ENCODE assay signal across 24 cellular contexts in the genomic region with DNA sequence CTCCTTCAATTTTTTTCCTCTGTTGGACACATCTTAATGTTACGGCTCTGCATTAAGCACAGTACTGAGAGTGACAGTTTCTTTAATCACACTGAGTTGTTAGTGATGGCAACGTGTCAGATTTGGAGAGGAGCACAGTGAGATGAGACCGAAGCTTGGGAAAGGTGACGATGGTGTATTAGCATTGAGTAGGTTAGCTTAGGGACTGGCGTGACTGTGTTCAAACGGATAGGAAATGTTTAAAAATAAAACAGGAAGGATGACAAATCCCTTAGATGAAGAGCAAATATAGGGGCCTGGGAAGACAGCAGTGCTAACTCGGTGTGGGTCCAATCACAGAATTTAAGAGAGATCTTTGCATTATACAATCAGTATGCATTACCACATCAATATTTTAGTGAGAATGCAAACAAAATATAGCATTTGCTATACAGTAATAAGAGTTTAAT.
DNase-seq lines count a peak whose midpoint lies in the region; ATAC-seq and TF ChIP-seq lines count a peak whose summit lies in the region.
"Had no signal": no experiment of that assay in that cellular context is flagged by ENCODE, and none has a peak within 500 bp of the region (broad histone marks: within the 10 kb centered on the region; RNA-seq: fewer than 3 reads in every experiment).

No MANE protein-coding gene starts in this region.

- peaks cover 4% of the 10 kb centered on the region for H3K9me3 Mint-ChIP-seq in endodermal cell

- peaks cover 27% of the 10 kb centered on the region for H3K4me1 Mint-ChIP-seq in endodermal cell
- H3K4me1 Mint-ChIP-seq: CD4-positive, alpha-beta memory T cell had no signal

- H3K4me3 Mint-ChIP-seq in endodermal cell = no peak overlapping the region
- H3K4me3 Mint-ChIP-seq: CD4-positive, alpha-beta memory T cell had no signal

- H3K9me3 ChIP-seq in right atrium auricular region = no peaks in the 10 kb centered on the region
- H3K9me3 ChIP-seq in endodermal cell (ENCODE audit: control insufficient read depth, low read length) = no peaks in the 10 kb centered on the region
- H3K9me3 ChIP-seq in upper lobe of right lung = no peaks in the 10 kb centered on the region
- H3K9me3 ChIP-seq: BLaER1 treated with 17β-estradiol and CSF1 and Interleukin-3, amounts not matched to agents 10 nM and 100 nM had no signal

- no peak for DNase-seq in left cardiac atrium
- no peak for DNase-seq in right atrium auricular region (ENCODE audit: low spot score)
- peak; percentile 37 for DNase-seq in M059J (ENCODE audit: low read depth)
- DNase-seq in endodermal cell = no peak
- DNase-seq in putamen (ENCODE audit: low spot score) = peak; percentile 2
- no peak for DNase-seq in AG08395 (ENCODE audit: low spot score)
- no peak for DNase-seq in upper lobe of right lung
- DNase-seq: AML-193; CD4-positive, alpha-beta memory T cell; COR-L47; GF-D8; GOT3; NCI-H1092; NCI-H1417 treated with DMSO at 0.1 percent for 48 hours; NCI-H1694 treated with DMSO at 0.1 percent for 48 hours; NCI-H2081 treated with DMSO at 0.1 percent for 48 hours; NCI-H524; NCI-H748 treated with DMSO at 0.1 percent for 48 hours; NK-92 treated with Interleukin-12 subunit alpha and Interleukin-12 subunit beta, amount 100 ng/mL, for 24 hours; PC-9 had no signal

- H3K4me3 ChIP-seq in right atrium auricular region (no peak overlapping the region), endodermal cell (ENCODE audit: low read length) (no peak overlapping the region), upper lobe of right lung (no peak overlapping the region)
- H3K4me3 ChIP-seq: BLaER1 treated with 17β-estradiol and CSF1 and Interleukin-3, amounts not matched to agents 10 nM and 100 nM; PC-9 had no signal

- ATAC-seq in left cardiac atrium (peak; percentile 68 to 82), upper lobe of right lung (no peak), GM21423 (IDR thresholded peaks at IDR 0.05; ENCODE audit: unreplicated experiment) (no peak)
- ATAC-seq: HCT116 had no signal

- H3K27me3 Mint-ChIP-seq in endodermal cell (ENCODE audit: insufficient read depth) = peaks cover 37% of the 10 kb centered on the region
- H3K27me3 Mint-ChIP-seq: CD4-positive, alpha-beta memory T cell had no signal

- H3K27ac Mint-ChIP-seq in endodermal cell = no peak overlapping the region
- H3K27ac Mint-ChIP-seq: CD4-positive, alpha-beta memory T cell had no signal

- no peak overlapping the region for H3K9ac ChIP-seq in endodermal cell (ENCODE audit: extremely low read depth, low read length, poor library complexity, severe bottlenecking)
- H3K9ac ChIP-seq: BLaER1 treated with 17β-estradiol and CSF1 and Interleukin-3, amounts not matched to agents 10 nM and 100 nM had no signal

- H3K27me3 ChIP-seq in right atrium auricular region (no peaks in the 10 kb centered on the region), endodermal cell (ENCODE audit: control insufficient read depth, insufficient read depth, low read length, poor library complexity, severe bottlenecking) (no peaks in the 10 kb centered on the region), upper lobe of right lung (no peaks in the 10 kb centered on the region)
- H3K27me3 ChIP-seq: BLaER1 treated with 17β-estradiol and CSF1 and Interleukin-3, amounts not matched to agents 10 nM and 100 nM had no signal

- H3K4me1 ChIP-seq in right atrium auricular region (no peaks in the 10 kb centered on the region), endodermal cell (ENCODE audit: control insufficient read depth, insufficient read depth, low read length) (no peaks in the 10 kb centered on the region), upper lobe of right lung (no peaks in the 10 kb centered on the region)

- H3K36me3 Mint-ChIP-seq in endodermal cell (ENCODE audit: low read depth) = no peaks in the 10 kb centered on the region
- H3K36me3 Mint-ChIP-seq: CD4-positive, alpha-beta memory T cell had no signal

- H3K36me3 ChIP-seq in right atrium auricular region = no peaks in the 10 kb centered on the region
- no peaks in the 10 kb centered on the region for H3K36me3 ChIP-seq in endodermal cell (ENCODE audit: control insufficient read depth, insufficient read depth, low read length)
- H3K36me3 ChIP-seq in upper lobe of right lung = no peaks in the 10 kb centered on the region
- H3K36me3 ChIP-seq: BLaER1 treated with 17β-estradiol and CSF1 and Interleukin-3, amounts not matched to agents 10 nM and 100 nM had no signal

- intact Hi-C loops in left cardiac atrium (cut with DNase I) = no loop called here
- intact Hi-C loops in upper lobe of right lung (cut with DNase I) = no loop called here

- WGBS in endodermal cell (ENCODE audit: insufficient coverage in 1 of 2, insufficient read length in 1 of 2), 2 experiments = 89% methylated on average over 5 to 7 of the region's 7 CpGs

- no peak for TF ChIP-seq CTCF in right atrium auricular region (IDR thresholded peaks at IDR 0.05)
- TF ChIP-seq CTCF in endodermal cell (conservative IDR thresholded peaks at IDR 0.05) = no peak
- TF ChIP-seq CTCF in upper lobe of right lung (IDR thresholded peaks at IDR 0.05) = no peak

- H3K27ac ChIP-seq in right atrium auricular region = peak overlapping the region in 1 of 2 donors; percentile 54
- H3K27ac ChIP-seq in endodermal cell (ENCODE audit: low read depth, low read length) = peak overlapping the region; percentile 87
- H3K27ac ChIP-seq in upper lobe of right lung = no peak overlapping the region
- H3K27ac ChIP-seq: BLaER1 treated with 17β-estradiol and CSF1 and Interleukin-3, amounts not matched to agents 10 nM and 100 nM; HL-60; PC-9 had no signal

Comparison
In these comparisons a context has a peak if more than half of its experiments do, and no peak if none do; other contexts are left out.
1. ATAC-seq: peak in left cardiac atrium (2 of 2); none in upper lobe of right lung (single experiment) and GM21423 (single experiment).
2. DNase-seq: peak in M059J (single experiment) and putamen (single experiment); none in left cardiac atrium (single experiment), right atrium auricular region (single experiment), endodermal cell (single experiment), AG08395 (single experiment) and upper lobe of right lung (single experiment).